ENCODE assay signal across 14 cellular contexts in the genomic region with DNA sequence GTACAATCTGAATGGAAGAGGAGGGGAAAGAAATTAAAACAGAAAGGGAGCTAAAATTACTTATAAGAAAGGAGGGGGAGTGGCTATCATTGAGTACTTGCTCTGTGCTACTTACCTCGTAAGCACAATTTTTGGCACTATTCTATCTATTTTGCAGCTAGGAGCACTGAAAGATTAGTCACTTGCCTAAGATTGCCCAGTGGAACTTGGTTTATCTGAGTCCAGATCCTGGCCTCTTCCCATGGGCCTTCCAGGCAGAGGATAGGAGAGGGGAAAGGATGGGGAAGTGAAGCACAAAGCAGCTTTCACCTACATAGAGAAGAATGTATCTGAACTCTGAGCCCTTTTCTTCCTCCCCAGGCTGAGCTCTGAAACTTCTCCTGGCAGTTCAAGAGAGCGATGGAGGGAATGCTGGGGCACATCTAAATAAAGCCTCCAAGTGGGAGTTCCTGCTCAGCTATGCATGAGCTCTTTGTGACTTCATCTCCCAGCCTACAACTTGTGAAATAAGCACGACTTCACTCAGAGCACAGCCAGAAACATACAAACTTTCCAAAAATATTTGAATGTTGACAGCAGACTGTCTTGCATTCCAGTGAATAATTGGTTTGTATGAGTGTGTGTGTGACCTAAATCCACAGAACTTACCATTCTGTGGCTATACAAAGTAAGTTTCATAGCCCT. TPM values are rescaled to one million over a fixed set of nuclear protein-coding genes. Genes with fewer than 3 reads are reported as not detected.
A peak's percentile ranks its signal among the peaks of the same experiment; 100 is the strongest.
DNase-seq lines count a peak whose midpoint lies in the region; ATAC-seq and TF ChIP-seq lines count a peak whose summit lies in the region.
"Had no signal": no experiment of that assay in that cellular context is flagged by ENCODE, and none has a peak within 500 bp of the region (broad histone marks: within the 10 kb centered on the region; RNA-seq: fewer than 3 reads in every experiment).

No MANE protein-coding gene starts in this region.

- intact Hi-C loops in left ventricle myocardium superior (cut with micrococcal nuclease): no loop called here

- TF ChIP-seq CTCF in choroid plexus epithelial cell (conservative IDR thresholded peaks at IDR 0.05; ENCODE audit: low read depth, low read length): no peak

- no peak overlapping the region for H3K4me3 ChIP-seq in choroid plexus epithelial cell (ENCODE audit: low read depth, low read length)
- H3K4me3 ChIP-seq: BLaER1 had no signal

- DNase-seq in Ammon's horn (ENCODE audit: low spot score) (peak; percentile 63), choroid plexus epithelial cell (ENCODE audit: low read depth) (peak; percentile 1), left ventricle myocardium superior (no peak), renal cortical epithelial cell (ENCODE audit: low read depth) (peak; percentile 38), NCI-H2081 treated with DMSO at 0.1 percent for 48 hours (lab: John Stamatoyannopoulos, UW) (no peak)
- DNase-seq in activated CD4-positive, alpha-beta T cell treated with anti-CD3 and anti-CD28 coated beads, Interleukin-2, amount 50 U/mL, for 48 hours: no peak

- ATAC-seq in left ventricle myocardium superior (peak; percentile 93), HG03520 (IDR thresholded peaks at IDR 0.05; ENCODE audit: unreplicated experiment) (no peak), GM21367 (IDR thresholded peaks at IDR 0.05; ENCODE audit: unreplicated experiment) (no peak)

RNA-seq across cellular contexts. Expression of gene HMGB4, which starts 29.4 kb away (rescaled TPM):
- total RNA-seq in left ventricle myocardium superior: not detected
- not detected in 2 replicates for total RNA-seq in renal cortical epithelial cell
- total RNA-seq: frontal cortex; H1; HT1080; kidney epithelial cell; T-helper 2 cell treated with Interferon-gamma antibody and Interleukin-4, amounts not matched to agents 100 ng/mL and 5 ng/mL, for 36 hours had no signal

Comparison
In these comparisons a context has a peak if more than half of its experiments do, and no peak if none do; other contexts are left out.
1. DNase-seq: peak in Ammon's horn (single experiment), choroid plexus epithelial cell (single experiment) and renal cortical epithelial cell (single experiment); none in left ventricle myocardium superior (single experiment), NCI-H2081 treated with DMSO at 0.1 percent for 48 hours (single experiment) and activated CD4-positive, alpha-beta T cell treated with anti-CD3 and anti-CD28 coated beads, Interleukin-2, amount 50 U/mL, for 48 hours (0 of 2).